Comparison of ENCODE assay signal across 9 cellular contexts in genomic region chr13:39037410-39037879, GRCh38. TPM values are rescaled to one million over a fixed set of nuclear protein-coding genes. Genes with fewer than 3 reads are reported as not detected.
DNase-seq lines count a peak whose midpoint lies in the region; ATAC-seq and TF ChIP-seq lines count a peak whose summit lies in the region.
"Had no signal": no experiment of that assay in that cellular context is flagged by ENCODE, and none has a peak within 500 bp of the region (broad histone marks: within the 10 kb centered on the region; RNA-seq: fewer than 3 reads in every experiment).

No MANE protein-coding gene starts in this region.

- peak overlapping the region; percentile 86 to 87 (median 86) for H3K27ac ChIP-seq in sigmoid colon

- 0% methylated on average over 39 of the region's 39 CpGs for WGBS in sigmoid colon, 2 donors

- no peak for TF ChIP-seq POLR2A in sigmoid colon (IDR thresholded peaks at IDR 0.05)

- no peaks in the 10 kb centered on the region for H3K27me3 ChIP-seq in sigmoid colon

- peak overlapping the region; percentile 92 for H3K4me3 Mint-ChIP-seq in activated T-cell treated with anti-CD3 and anti-CD28 coated beads, Interleukin-2, amount 50 U/mL, for 24 hours

- no peaks in the 10 kb centered on the region for H3K9me3 Mint-ChIP-seq in activated T-cell treated with anti-CD3 and anti-CD28 coated beads, Interleukin-2, amount 50 U/mL, for 24 hours

- ATAC-seq in HG03045 (IDR thresholded peaks at IDR 0.05; ENCODE audit: unreplicated experiment) = peak; percentile 27
- peak; percentile 18; the same call in 2 of the 3 replicates for ATAC-seq in SK-N-SH treated with all-trans-retinoic acid at 6 μM for 48 hours

- peaks cover 62% of the 10 kb centered on the region for H3K36me3 Mint-ChIP-seq in activated T-cell treated with anti-CD3 and anti-CD28 coated beads, Interleukin-2, amount 50 U/mL, for 24 hours (ENCODE audit: low read depth)

- peak overlapping the region; percentile 96 for H3K4me3 ChIP-seq in fibroblast of the aortic adventitia (ENCODE audit: low read depth, low read length)
- peak overlapping the region; percentile 87 to 99 (median 94) for H3K4me3 ChIP-seq in sigmoid colon

- no peak for TF ChIP-seq EP300 in sigmoid colon (IDR thresholded peaks at IDR 0.05)

- peak overlapping the region; percentile 98 for H3K27ac Mint-ChIP-seq in activated T-cell treated with anti-CD3 and anti-CD28 coated beads, Interleukin-2, amount 50 U/mL, for 24 hours

- no peaks in the 10 kb centered on the region for H3K27me3 Mint-ChIP-seq in activated T-cell treated with anti-CD3 and anti-CD28 coated beads, Interleukin-2, amount 50 U/mL, for 24 hours

- H3K4me1 ChIP-seq in sigmoid colon = peaks cover 0 to 60% (median 48%) of the 10 kb centered on the region in 4 donors

- no peak for DNase-seq in activated T-cell treated with anti-CD3 and anti-CD28 coated beads, Interleukin-2, amount 50 U/mL, for 24 hours
- DNase-seq in activated T-cell treated with anti-CD3 and anti-CD28 coated beads, Interleukin-2, amount 50 U/mL, for 48 hours = no peak
- no peak for DNase-seq in fibroblast of the aortic adventitia (ENCODE audit: low read depth)
- DNase-seq in sigmoid colon = peak; percentile 64
- DNase-seq in HPDE6-E6E7 (ENCODE audit: extremely low spot score) = no peak
- DNase-seq in superior temporal gyrus (ENCODE audit: extremely low spot score) = no peak

- intact Hi-C loops in sigmoid colon (cut with DNase I) = loop anchor here (5.0 kb wide), 1 partner anchor 580 kb away; no protein-coding TSS in a partner anchor

- H3K36me3 ChIP-seq in sigmoid colon = no peaks in the 10 kb centered on the region

- H3K4me1 Mint-ChIP-seq in activated T-cell treated with anti-CD3 and anti-CD28 coated beads, Interleukin-2, amount 50 U/mL, for 24 hours (ENCODE audit: low read depth) = peaks cover 57% of the 10 kb centered on the region

- TF ChIP-seq CTCF in fibroblast of the aortic adventitia (IDR thresholded peaks at IDR 0.05; ENCODE audit: insufficient read depth, low read length) = no peak
- no peak for TF ChIP-seq CTCF in sigmoid colon (IDR thresholded peaks at IDR 0.05)

- no peaks in the 10 kb centered on the region for H3K9me3 ChIP-seq in sigmoid colon

TF ChIP-seq in SK-N-SH treated with all-trans-retinoic acid at 6 μM for 48 hours, 23 proteins besides CTCF, POLR2A, EP300 and RAD21:
- TF ChIP-seq GLIS3 (CRISPR knock-in tag; IDR thresholded peaks at IDR 0.05) (no peak), ZNF565 (CRISPR knock-in tag; conservative IDR thresholded peaks at IDR 0.05; ENCODE audit: low read depth) (no peak), TCF4 (CRISPR knock-in tag; IDR thresholded peaks at IDR 0.05; ENCODE audit: borderline replicate concordance) (no peak), ZNF8 (CRISPR knock-in tag; IDR thresholded peaks at IDR 0.05) (no peak), ZNF70 (CRISPR knock-in tag; IDR thresholded peaks at IDR 0.05) (no peak), TOX (CRISPR knock-in tag; IDR thresholded peaks at IDR 0.05; ENCODE audit: borderline replicate concordance) (no peak), PPARA (CRISPR knock-in tag; IDR thresholded peaks at IDR 0.05; ENCODE audit: borderline replicate concordance) (no peak), POU6F1 (CRISPR knock-in tag; IDR thresholded peaks at IDR 0.05; ENCODE audit: borderline replicate concordance, low read depth) (no peak), BACH2 (CRISPR knock-in tag; IDR thresholded peaks at IDR 0.05; ENCODE audit: borderline replicate concordance) (no peak), ZC3H10 (CRISPR knock-in tag; IDR thresholded peaks at IDR 0.05) (no peak), ISL1 (CRISPR knock-in tag; IDR thresholded peaks at IDR 0.05) (no peak), ZFP30 (CRISPR knock-in tag; IDR thresholded peaks at IDR 0.05) (no peak), SNAI2 (CRISPR knock-in tag; IDR thresholded peaks at IDR 0.05) (no peak)

RNA-seq across cellular contexts. Expression of gene PROSER1, which starts 0.4 kb away (rescaled TPM):
- total RNA-seq in fibroblast of the aortic adventitia (ENCODE audit: low replicate concordance) (10.6 and 15.9 TPM in 2 replicates), sigmoid colon (10 to 100 TPM; 12.2 to 13.7 (median 13.1) TPM)
- polyA plus RNA-seq in sigmoid colon = 10 to 100 TPM in 2 of 3 donors, 1 to 10 TPM in 1; 9.2 to 20.3 (median 17.4) TPM

RNA-seq across cellular contexts. Expression of gene NHLRC3, which starts 0.8 kb away (rescaled TPM):
- total RNA-seq in fibroblast of the aortic adventitia (ENCODE audit: low replicate concordance) (21.2 and 50.0 TPM in 2 replicates), sigmoid colon (10 to 100 TPM; 14.5 to 16.9 (median 15.7) TPM)
- polyA plus RNA-seq in sigmoid colon = 10 to 100 TPM in 1 of 3 donors, 1 to 10 TPM in 2; 2.4 to 12.0 (median 6.2) TPM

RNA-seq across cellular contexts. Expression of gene STOML3, which starts 46.8 kb away (rescaled TPM):
- total RNA-seq in fibroblast of the aortic adventitia (ENCODE audit: low replicate concordance) (not detected in 2 replicates), sigmoid colon (not detected)
- under 1 TPM; 0.03 to 0.60 (median 0.23) TPM for polyA plus RNA-seq in sigmoid colon
- total RNA-seq: lung microvascular endothelial cell had no signal
